In genomic region chr2:170973492-170974303, GRCh38 we compare ENCODE assay signal across 8 cellular contexts. TPM values are rescaled to one million over a fixed set of nuclear protein-coding genes. Genes with fewer than 3 reads are reported as not detected.
DNase-seq lines count a peak whose midpoint lies in the region; ATAC-seq and TF ChIP-seq lines count a peak whose summit lies in the region.

No MANE protein-coding gene starts in this region.

- H3K9ac ChIP-seq in GM23248 (peak overlapping the region; percentile 92), SK-N-MC (ENCODE audit: insufficient read length) (peak overlapping the region; percentile 78)

- TF ChIP-seq CTCF in glutamatergic neuron (IDR thresholded peaks at IDR 0.05; ENCODE audit: partially characterized antibody, unreplicated experiment): peak; percentile 91
- TF ChIP-seq CTCF in osteoblast (IDR thresholded peaks at IDR 0.05; ENCODE audit: extremely low read depth, low read depth, low read length): peak; percentile 65
- peak; percentile 85 for TF ChIP-seq CTCF in thoracic aorta (IDR thresholded peaks at IDR 0.05)

- H3K79me2 ChIP-seq in GM23248 (ENCODE audit: insufficient read depth): no peaks in the 10 kb centered on the region
- no peaks in the 10 kb centered on the region for H3K79me2 ChIP-seq in osteoblast (ENCODE audit: insufficient read depth, low read length)

- H3K4me1 ChIP-seq in GM23248 (ENCODE audit: insufficient read depth) (no peaks in the 10 kb centered on the region), osteoblast (ENCODE audit: insufficient read depth, low read length) (peaks cover 18% of the 10 kb centered on the region), thoracic aorta (ENCODE audit: control insufficient read depth in 1 of 2, low read depth in 2 of 2) (peaks cover 0 to 6% of the 10 kb centered on the region in 2 donors)

- H2AFZ ChIP-seq in GM23248 (peak overlapping the region; percentile 96), osteoblast (ENCODE audit: low read length) (peak overlapping the region; percentile 88)

- no peaks in the 10 kb centered on the region for H3K27me3 Mint-ChIP-seq in activated naive CD4-positive, alpha-beta T cell treated with anti-CD3 and anti-CD28 coated beads, Interleukin-2, amount 50 U/mL, for 24 hours
- peaks cover 6% of the 10 kb centered on the region for H3K27me3 Mint-ChIP-seq in glutamatergic neuron (ENCODE audit: unreplicated experiment)

- H4K20me1 ChIP-seq in GM23248 (ENCODE audit: insufficient read depth): no peaks in the 10 kb centered on the region
- no peaks in the 10 kb centered on the region for H4K20me1 ChIP-seq in osteoblast (ENCODE audit: insufficient read depth, low read length)

- no peaks in the 10 kb centered on the region for H3K36me3 Mint-ChIP-seq in activated naive CD4-positive, alpha-beta T cell treated with anti-CD3 and anti-CD28 coated beads, Interleukin-2, amount 50 U/mL, for 24 hours
- H3K36me3 Mint-ChIP-seq in glutamatergic neuron (ENCODE audit: unreplicated experiment): no peaks in the 10 kb centered on the region

- peak overlapping the region; percentile 77 for H3K4me3 Mint-ChIP-seq in activated naive CD4-positive, alpha-beta T cell treated with anti-CD3 and anti-CD28 coated beads, Interleukin-2, amount 50 U/mL, for 24 hours
- H3K4me3 Mint-ChIP-seq in glutamatergic neuron (ENCODE audit: unreplicated experiment): peak overlapping the region; percentile 79

- H3K36me3 ChIP-seq in GM23248 (ENCODE audit: low read depth) (no peaks in the 10 kb centered on the region), SK-N-MC (ENCODE audit: insufficient read depth, low read length) (no peaks in the 10 kb centered on the region), osteoblast (ENCODE audit: insufficient read depth, low read length) (peaks cover 3% of the 10 kb centered on the region), thoracic aorta (no peaks in the 10 kb centered on the region)

- H3K4me1 Mint-ChIP-seq in activated naive CD4-positive, alpha-beta T cell treated with anti-CD3 and anti-CD28 coated beads, Interleukin-2, amount 50 U/mL, for 24 hours: peaks cover 18% of the 10 kb centered on the region
- H3K4me1 Mint-ChIP-seq in glutamatergic neuron (ENCODE audit: low read depth, unreplicated experiment): peaks cover 4% of the 10 kb centered on the region

- ATAC-seq in thoracic aorta (ENCODE audit: insufficient number of reproducible peaks, low FRiP score, low read depth): peak; percentile 72

- H3F3A ChIP-seq in GM23248 (ENCODE audit: insufficient read depth): peaks cover 16% of the 10 kb centered on the region

- peak overlapping the region; percentile 74 for H3K27ac Mint-ChIP-seq in activated naive CD4-positive, alpha-beta T cell treated with anti-CD3 and anti-CD28 coated beads, Interleukin-2, amount 50 U/mL, for 24 hours
- peak overlapping the region; percentile 36 for H3K27ac Mint-ChIP-seq in glutamatergic neuron (ENCODE audit: unreplicated experiment)

- H3K4me2 ChIP-seq in GM23248 (ENCODE audit: unreplicated experiment) (peak overlapping the region; percentile 94), osteoblast (ENCODE audit: insufficient read depth, low read length) (peak overlapping the region; percentile 91)

- H3K9me2 ChIP-seq in GM23248 (ENCODE audit: insufficient read depth): no peaks in the 10 kb centered on the region

- H3K9me3 Mint-ChIP-seq in activated naive CD4-positive, alpha-beta T cell treated with anti-CD3 and anti-CD28 coated beads, Interleukin-2, amount 50 U/mL, for 24 hours: no peaks in the 10 kb centered on the region
- no peaks in the 10 kb centered on the region for H3K9me3 Mint-ChIP-seq in glutamatergic neuron (ENCODE audit: unreplicated experiment)

- H3K27ac ChIP-seq in GM23248 (peak overlapping the region; percentile 56), SK-N-MC (no peak overlapping the region), osteoblast (ENCODE audit: low read depth, low read length) (peak overlapping the region; percentile 83), thoracic aorta (peak overlapping the region; percentile 69 to 85)

- in situ Hi-C loops in G401 (cut with HindIII; ENCODE audit: low sequenced_read_pairs) (no loop called here), GM23248 (cut with MboI) (no loop called here)

- 1 to 2% methylated on average over 62 to 63 of the region's 67 CpGs for WGBS in GM23248 (ENCODE audit: low coverage in 1 of 2, low lambda C conversion rate in 2 of 2, missing lambda C conversion rate in 2 of 2), 2 experiments

- H3K27me3 ChIP-seq in GM23248 (replicated peaks; ENCODE audit: insufficient read depth) (no peaks in the 10 kb centered on the region), osteoblast (ENCODE audit: insufficient read depth, low read length) (no peaks in the 10 kb centered on the region), thoracic aorta (replicated peaks; ENCODE audit: insufficient read depth) (no peaks in the 10 kb centered on the region)

- H3K4me3 ChIP-seq in GM23248: peak overlapping the region; percentile 87
- H3K4me3 ChIP-seq in SK-N-MC: peak overlapping the region; percentile 85
- H3K4me3 ChIP-seq in osteoblast (ENCODE audit: insufficient read depth, low read length): peak overlapping the region; percentile 89
- peak overlapping the region; percentile 90 for H3K4me3 ChIP-seq in thoracic aorta

- DNase-seq in G401 (ENCODE audit: low spot score) (peak; percentile 79), GM23248 (peak; percentile 91), Kasumi-1 (lab: John Stamatoyannopoulos, UW) (peak; percentile 87 to 88), SK-N-MC (ENCODE audit: low read depth, low spot score) (no peak), glutamatergic neuron (peak; percentile 86), osteoblast (ENCODE audit: insufficient read length, low spot score, missing footprints) (peak; percentile 99), thoracic aorta (ENCODE audit: low spot score) (peak; percentile 43)

- no peaks in the 10 kb centered on the region for H3K9me3 ChIP-seq in GM23248 (ENCODE audit: low read depth)
- no peaks in the 10 kb centered on the region for H3K9me3 ChIP-seq in SK-N-MC (ENCODE audit: low read depth, low read length)
- H3K9me3 ChIP-seq in osteoblast (ENCODE audit: low read depth, low read length): no peaks in the 10 kb centered on the region
- no peaks in the 10 kb centered on the region for H3K9me3 ChIP-seq in thoracic aorta

RNA-seq across cellular contexts. Expression of gene GORASP2, which starts 44.6 kb away (rescaled TPM):
- total RNA-seq in G401 (2014; rRNA removed; shearing (Covaris generic)): 40.5 and 67.1 TPM in 2 replicates
- total RNA-seq in GM23248 (2014; rRNA removed; shearing (Covaris generic)): 47.6 and 70.4 TPM in 2 replicates
- polyA plus RNA-seq in GM23248 (2016; fragmentation: Nextera tagmentation; extraction: Ambion mirVana): 132 and 142 TPM in 2 replicates
- total RNA-seq in glutamatergic neuron (ENCODE audit: unreplicated experiment): 38.8 TPM
- total RNA-seq in osteoblast: 51.8 and 54.2 TPM in 2 replicates
- 10 to 100 TPM; 46.3 to 50.9 TPM for total RNA-seq in thoracic aorta
